ENCODE assay signal across 14 cellular contexts in the genomic region with DNA sequence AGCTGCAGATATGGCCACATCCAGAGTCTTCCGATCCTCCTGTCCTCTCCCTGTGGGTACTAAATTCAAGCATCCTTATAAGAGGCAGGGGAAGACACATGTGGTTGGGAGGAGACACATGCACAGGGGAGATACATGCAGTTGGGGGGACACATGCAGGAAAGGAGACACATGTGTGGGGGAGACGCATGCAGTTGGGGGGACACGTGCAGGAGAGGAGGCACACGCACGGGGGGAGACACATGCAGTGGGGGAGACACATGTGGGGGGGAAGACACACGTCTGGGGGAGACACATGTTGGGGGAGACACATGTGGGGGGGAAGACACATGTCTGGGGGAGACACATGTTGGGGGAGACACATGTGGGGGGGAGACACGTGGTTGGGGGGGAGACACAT. TPM values are rescaled to one million over a fixed set of nuclear protein-coding genes. Genes with fewer than 3 reads are reported as not detected.
DNase-seq lines count a peak whose midpoint lies in the region; ATAC-seq and TF ChIP-seq lines count a peak whose summit lies in the region.
"Had no signal": no experiment of that assay in that cellular context is flagged by ENCODE, and none has a peak within 500 bp of the region (broad histone marks: within the 10 kb centered on the region; RNA-seq: fewer than 3 reads in every experiment).

No MANE protein-coding gene starts in this region.

- TF ChIP-seq CTCF in osteocyte (IDR thresholded peaks at IDR 0.05) (no peak), GM10266 (IDR thresholded peaks at IDR 0.05; ENCODE audit: control insufficient read depth, insufficient read depth, low read depth, missing control alignments) (no peak)

- H3K27me3 Mint-ChIP-seq in osteocyte (ENCODE audit: unreplicated experiment), result no peaks in the 10 kb centered on the region

- no peak for ATAC-seq in Right ventricle myocardium inferior
- ATAC-seq: HepG2 had no signal

- no peak overlapping the region for H3K4me3 Mint-ChIP-seq in osteocyte (ENCODE audit: unreplicated experiment)
- H3K4me3 Mint-ChIP-seq: B cell; CD4-positive, alpha-beta memory T cell; HFFc6 had no signal

- H3K36me3 Mint-ChIP-seq in osteocyte (ENCODE audit: unreplicated experiment), result no peaks in the 10 kb centered on the region

- no peaks in the 10 kb centered on the region for H3K4me1 Mint-ChIP-seq in osteocyte (ENCODE audit: unreplicated experiment)
- H3K4me1 Mint-ChIP-seq: B cell; CD4-positive, alpha-beta memory T cell had no signal

- H3K27ac Mint-ChIP-seq in osteocyte (ENCODE audit: unreplicated experiment), result no peak overlapping the region
- H3K27ac Mint-ChIP-seq: B cell; CD4-positive, alpha-beta memory T cell; HFFc6 had no signal

- peaks cover 7% of the 10 kb centered on the region for H3K9me3 Mint-ChIP-seq in osteocyte (ENCODE audit: unreplicated experiment)

- DNase-seq in cardiac septum (ENCODE audit: low spot score) (peak; percentile 49), Right ventricle myocardium inferior (ENCODE audit: missing footprints) (no peak), islet precursor cell (peak; percentile 15), osteocyte (ENCODE audit: extremely low spot score, unreplicated experiment) (peak; percentile 19), GM10266 (ENCODE audit: extremely low spot score) (no peak), NCI-H2171 treated with DMSO at 0.1 percent for 48 hours (lab: John Stamatoyannopoulos, UW) (no peak), cerebellar cortex (ENCODE audit: low spot score) (no peak)
- DNase-seq: C1 segment of cervical spinal cord; CD4-positive, alpha-beta memory T cell; DMS79; HCEC 1CT; HFFc6 had no signal

- intact Hi-C loops in cardiac septum (cut with DNase I) (no loop called here), Right ventricle myocardium inferior (cut with DNase I) (no loop called here)

RNA-seq across cellular contexts. Expression of a gene that starts 21.2 kb away (rescaled TPM):
- total RNA-seq in cardiac septum, result 8.6 TPM
- total RNA-seq in Right ventricle myocardium inferior, result 17.9 TPM
- total RNA-seq in osteocyte, result 0.83 and 1.3 TPM in 2 replicates
- total RNA-seq: B cell; CD4-positive, alpha-beta memory T cell; HepG2 had no signal

Comparison
In these comparisons a context has a peak if more than half of its experiments do, and no peak if none do; other contexts are left out.
1. DNase-seq: peak in cardiac septum (single experiment), islet precursor cell (single experiment) and osteocyte (single experiment); none in Right ventricle myocardium inferior (single experiment), GM10266 (single experiment), NCI-H2171 treated with DMSO at 0.1 percent for 48 hours (single experiment) and cerebellar cortex (single experiment).